In the genomic region with DNA sequence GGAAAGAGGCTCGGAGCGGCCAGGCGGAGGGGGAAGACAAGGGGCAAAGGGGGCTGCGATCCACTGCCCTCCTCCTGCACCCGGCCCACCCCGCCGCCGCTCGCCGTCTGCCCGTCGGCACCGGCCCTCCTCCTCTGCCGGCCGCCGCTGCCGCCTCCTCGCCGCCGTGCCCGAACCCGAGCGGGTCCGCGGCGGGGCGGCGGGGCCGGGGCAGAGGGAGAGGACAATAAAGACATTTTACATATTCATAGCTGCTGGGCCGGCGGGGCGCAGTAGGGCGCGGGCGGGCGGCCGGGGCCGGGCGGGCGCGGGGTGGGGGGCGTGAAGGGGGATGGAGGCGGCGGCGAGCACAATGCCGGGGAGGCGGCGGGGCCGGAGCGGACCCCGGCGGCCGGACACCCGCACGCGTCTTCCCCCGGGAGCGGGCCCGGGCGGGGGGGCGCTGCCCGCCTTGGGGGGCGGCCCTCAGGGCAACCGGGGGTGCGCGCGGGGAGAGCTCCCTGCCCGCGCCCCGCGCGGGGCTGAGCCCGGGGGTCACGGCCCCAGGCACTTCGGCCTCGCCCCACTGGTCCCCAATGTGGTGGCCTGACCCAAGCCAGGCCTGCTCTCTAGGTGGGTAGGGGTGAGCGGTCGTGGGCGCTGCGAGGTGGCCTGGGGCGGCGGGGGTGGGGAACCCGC, we compare ENCODE assay signal across 8 cellular contexts. TPM values are rescaled to one million over a fixed set of nuclear protein-coding genes. Genes with fewer than 3 reads are reported as not detected.
DNase-seq lines count a peak whose midpoint lies in the region; ATAC-seq and TF ChIP-seq lines count a peak whose summit lies in the region.

No MANE protein-coding gene starts in this region.

- peaks cover 2% of the 10 kb centered on the region for H3K9me3 Mint-ChIP-seq in memory B cell

- peak; percentile 31 for DNase-seq in activated CD8-positive, alpha-beta memory T cell treated with anti-CD3 and anti-CD28 coated beads, Interleukin-2, amount 50 U/mL, for 4 hours
- DNase-seq in activated CD8-positive, alpha-beta memory T cell treated with anti-CD3 and anti-CD28 coated beads, Interleukin-2, amount 50 U/mL, for 48 hours = no peak
- no peak for DNase-seq in Panc1 (ENCODE audit: low read depth, low spot score)
- DNase-seq in colonic mucosa = peak; percentile 61
- peak; percentile 18 to 64 for DNase-seq in memory B cell (ENCODE audit: low spot score in 2 of 2)
- no peak for DNase-seq in NCI-H1417 treated with DMSO at 0.1 percent for 48 hours (lab: John Stamatoyannopoulos, UW)

- peak; percentile 14 for ATAC-seq in HG02759 (IDR thresholded peaks at IDR 0.05; ENCODE audit: unreplicated experiment)
- ATAC-seq in Panc1 = peak; percentile 34
- peak; percentile 1 for ATAC-seq in memory B cell (ENCODE audit: low read depth)

- H3K4me3 ChIP-seq in Panc1 (ENCODE audit: low read depth in 2 of 2, low read length in 2 of 2) (peak overlapping the region; percentile 70 to 99), colonic mucosa (peak overlapping the region; percentile 68)

- H3K27me3 Mint-ChIP-seq in memory B cell = no peaks in the 10 kb centered on the region

- no peaks in the 10 kb centered on the region for H3K9me3 ChIP-seq in Panc1 (ENCODE audit: control insufficient read depth, insufficient read depth, low read depth, low read length)
- H3K9me3 ChIP-seq in colonic mucosa = no peaks in the 10 kb centered on the region

- POLR2A ChIA-PET in Panc1 (lab: Charles Lee) = interaction anchor here (0.6 kb wide), 1 partner anchor 226 kb away, joined by 3 read pairs; no protein-coding TSS in a partner anchor

- H3K4me1 ChIP-seq in Panc1 (ENCODE audit: control insufficient read depth, insufficient read depth, low read length) (peaks cover 28% of the 10 kb centered on the region), colonic mucosa (no peaks in the 10 kb centered on the region)

- H3K27me3 ChIP-seq in Panc1 (ENCODE audit: control insufficient read depth, insufficient read depth, low read length) (no peaks in the 10 kb centered on the region), colonic mucosa (no peaks in the 10 kb centered on the region)

- in situ Hi-C loops in Panc1 (cut with HindIII; ENCODE audit: low pct_unique_long_range_greater_than_20kb, low sequenced_read_pairs) = no loop called here

- H3K4me3 Mint-ChIP-seq in memory B cell = peak overlapping the region; percentile 92

- H3K4me1 Mint-ChIP-seq in memory B cell = peaks cover 22% of the 10 kb centered on the region

- CTCF ChIA-PET in Panc1 (lab: Charles Lee) = interaction anchor here (1.0 kb wide), 1 partner anchor 154 kb away, joined by 9 read pairs; no protein-coding TSS in a partner anchor

- no peaks in the 10 kb centered on the region for H3K36me3 ChIP-seq in Panc1 (ENCODE audit: control insufficient read depth, insufficient read depth, low read length)
- no peaks in the 10 kb centered on the region for H3K36me3 ChIP-seq in colonic mucosa

- H3K9ac ChIP-seq in colonic mucosa (ENCODE audit: low read depth in 2 of 2, low read length in 2 of 2) = peak overlapping the region; percentile 84 to 91

- H3K27ac Mint-ChIP-seq in memory B cell = peak overlapping the region; percentile 97

- peaks cover 2% of the 10 kb centered on the region for H3K36me3 Mint-ChIP-seq in memory B cell

- H3K27ac ChIP-seq in Panc1 (ENCODE audit: low read length) (peak overlapping the region; percentile 76; the same call in 1 of the 2 replicates), colonic mucosa (peak overlapping the region; percentile 98), temporal lobe (ENCODE audit: low read depth, low read length) (peak overlapping the region; percentile 88)

- no TSS peak for BruUV-seq in Panc1 (replicated peaks; lab: Mats Ljungman, UMichigan)

- TF ChIP-seq CTCF in Panc1 (IDR thresholded peaks at IDR 0.05) = no peak
- TF ChIP-seq CTCF in colonic mucosa (IDR thresholded peaks at IDR 0.05) = no peak

- intact Hi-C loops in Panc1 (cut with micrococcal nuclease; ENCODE audit: unreplicated experiment) = no loop called here
- intact Hi-C loops in colonic mucosa (cut with DNase I) = no loop called here

RNA-seq across cellular contexts. Expression of a gene that starts 0.6 kb away (rescaled TPM):
- 17.1 TPM for total RNA-seq in Panc1 (2021; ENCODE audit: unreplicated experiment)
- 2.7 TPM for polyA plus RNA-seq in Panc1 (2012; ENCODE audit: insufficient read length)
- total RNA-seq in colonic mucosa = 10 to 100 TPM; 16.4 to 24.4 TPM
- total RNA-seq in temporal lobe = 26.3 TPM

Comparison
In these comparisons a context has a peak if more than half of its experiments do, and no peak if none do; other contexts are left out.
1. DNase-seq: peak in activated CD8-positive, alpha-beta memory T cell treated with anti-CD3 and anti-CD28 coated beads, Interleukin-2, amount 50 U/mL, for 4 hours (single experiment), colonic mucosa (single experiment) and memory B cell (2 of 2); none in activated CD8-positive, alpha-beta memory T cell treated with anti-CD3 and anti-CD28 coated beads, Interleukin-2, amount 50 U/mL, for 48 hours (single experiment), Panc1 (single experiment) and NCI-H1417 treated with DMSO at 0.1 percent for 48 hours (single experiment).
2. Peak in every context shown above with its lines, with median percentiles within 50 percentile points of each other: ATAC-seq and H3K27ac ChIP-seq.